In genomic region chr2:185734658-185735057, GRCh38 we compare ENCODE assay signal across 22 cellular contexts. TPM values are rescaled to one million over a fixed set of nuclear protein-coding genes. Genes with fewer than 3 reads are reported as not detected.
DNase-seq lines count a peak whose midpoint lies in the region; ATAC-seq and TF ChIP-seq lines count a peak whose summit lies in the region.
"Had no signal": no experiment of that assay in that cellular context is flagged by ENCODE, and none has a peak within 500 bp of the region (broad histone marks: within the 10 kb centered on the region; RNA-seq: fewer than 3 reads in every experiment).

No MANE protein-coding gene starts in this region.

- H3K4me1 ChIP-seq in smooth muscle cell (ENCODE audit: low read depth): no peaks in the 10 kb centered on the region

- H3K4me2 ChIP-seq in smooth muscle cell: no peak overlapping the region
- H3K4me2 ChIP-seq: BLaER1 had no signal

- no peaks in the 10 kb centered on the region for H3K36me3 ChIP-seq in smooth muscle cell (ENCODE audit: low read depth)
- H3K36me3 ChIP-seq: BLaER1 had no signal

- H3K27ac ChIP-seq in smooth muscle cell (ENCODE audit: low read depth): no peak overlapping the region
- H3K27ac ChIP-seq: 22Rv1, BLaER1 had no signal

- no peaks in the 10 kb centered on the region for H3K79me2 ChIP-seq in smooth muscle cell (ENCODE audit: low read depth)

- H3K9ac ChIP-seq in smooth muscle cell (ENCODE audit: low read depth): no peak overlapping the region
- H3K9ac ChIP-seq: BLaER1 had no signal

- WGBS in smooth muscle cell (ENCODE audit: low lambda C conversion rate): 68% methylated on average over 1 of the region's 1 CpG

- H3F3A ChIP-seq in smooth muscle cell (ENCODE audit: low read depth): no peaks in the 10 kb centered on the region

- H4K20me1 ChIP-seq in smooth muscle cell (ENCODE audit: low read depth): no peaks in the 10 kb centered on the region
- H4K20me1 ChIP-seq: BLaER1 had no signal

- H3K4me3 ChIP-seq in epithelial cell of proximal tubule (ENCODE audit: low read depth, low read length) (no peak overlapping the region), smooth muscle cell (no peak overlapping the region)
- H3K4me3 ChIP-seq: BLaER1 had no signal

- ATAC-seq in GM21717 (IDR thresholded peaks at IDR 0.05; ENCODE audit: unreplicated experiment): no peak
- ATAC-seq: HCT116, HepG2 had no signal

- H2AFZ ChIP-seq in smooth muscle cell (ENCODE audit: low read depth): no peak overlapping the region

- H3K27me3 ChIP-seq in smooth muscle cell (ENCODE audit: low read depth): no peaks in the 10 kb centered on the region
- H3K27me3 ChIP-seq: BLaER1 had no signal

- no peaks in the 10 kb centered on the region for H3K9me3 ChIP-seq in smooth muscle cell (replicated peaks; ENCODE audit: low read depth)

- no peak for TF ChIP-seq CTCF in epithelial cell of proximal tubule (conservative IDR thresholded peaks at IDR 0.05; ENCODE audit: low read depth, low read length)
- no peak for TF ChIP-seq CTCF in smooth muscle cell (IDR thresholded peaks at IDR 0.05; ENCODE audit: borderline replicate concordance, insufficient read depth, poor library complexity, severe bottlenecking)

- DNase-seq in DMS53 (lab: John Stamatoyannopoulos, UW): peak; percentile 30
- DNase-seq in DMS53 treated with DMSO at 0.1 percent for 48 hours (lab: John Stamatoyannopoulos, UW; ENCODE audit: unreplicated experiment): no peak
- peak; percentile 36 for DNase-seq in epithelial cell of proximal tubule (ENCODE audit: low read depth)
- peak; percentile 62 for DNase-seq in kidney tubule cell (ENCODE audit: low spot score)
- no peak for DNase-seq in smooth muscle cell (lab: John Stamatoyannopoulos, UW; ENCODE audit: unreplicated experiment)
- no peak for DNase-seq in ureter (ENCODE audit: low spot score)
- DNase-seq: Calu3; CD4-positive, alpha-beta memory T cell; DMS79; GDM1; GOT3; H7; HFFc6; KBM-7 had no signal

RNA-seq across cellular contexts. Expression of gene FSIP2, which starts 3.9 kb away (rescaled TPM):
- total RNA-seq in epithelial cell of proximal tubule (under 0.01 and 0.35 TPM in 2 replicates), smooth muscle cell (5.9 and 6.0 TPM in 2 replicates), ureter (5.8 TPM)
- polyA plus RNA-seq in smooth muscle cell: 1.9 and 2.2 TPM in 2 replicates
- total RNA-seq: Daoy had no signal
- polyA plus RNA-seq: CD14-positive monocyte; CD4-positive, alpha-beta memory T cell; IgD-negative memory B cell had no signal

Comparison
In these comparisons a context has a peak if more than half of its experiments do, and no peak if none do; other contexts are left out.
1. DNase-seq: peak in DMS53 (single experiment), epithelial cell of proximal tubule (single experiment) and kidney tubule cell (single experiment); none in DMS53 treated with DMSO at 0.1 percent for 48 hours (single experiment), smooth muscle cell (single experiment) and ureter (single experiment).